Comparison of ENCODE assay signal across 13 cellular contexts in genomic region chr2:165563468-165564225, GRCh38.
DNase-seq lines count a peak whose midpoint lies in the region; ATAC-seq and TF ChIP-seq lines count a peak whose summit lies in the region.
"Had no signal": no experiment of that assay in that cellular context is flagged by ENCODE, and none has a peak within 500 bp of the region (broad histone marks: within the 10 kb centered on the region; RNA-seq: fewer than 3 reads in every experiment).

No MANE protein-coding gene starts in this region.

- POLR2A ChIA-PET in CD4-positive, alpha-beta T cell (lab: Charles Lee) = no interaction called here

- H3K9me3 ChIP-seq in SU-DHL-6 (ENCODE audit: insufficient read depth, low read length) = no peaks in the 10 kb centered on the region
- H3K9me3 ChIP-seq in neural cell (ENCODE audit: low read length) = no peaks in the 10 kb centered on the region
- no peaks in the 10 kb centered on the region for H3K9me3 ChIP-seq in CD4-positive, alpha-beta T cell (ENCODE audit: control insufficient read depth, low read length)

- H3F3A ChIP-seq in SU-DHL-6 (ENCODE audit: insufficient read depth) = no peaks in the 10 kb centered on the region
- H3F3A ChIP-seq in neural cell (ENCODE audit: insufficient read depth, low read length, poor library complexity, severe bottlenecking) = no peaks in the 10 kb centered on the region

- no peak overlapping the region for H3K4me3 Mint-ChIP-seq in CD4-positive, alpha-beta T cell
- H3K4me3 Mint-ChIP-seq: activated CD8-positive, alpha-beta memory T cell treated with anti-CD3 and anti-CD28 coated beads, Interleukin-2, amount 10 ng/mL, durations not matched to agents 7 days and 5 days; T-cell had no signal

- no peak for TF ChIP-seq RAD21 in neural cell (conservative IDR thresholded peaks at IDR 0.05)

- H3K27ac ChIP-seq in SU-DHL-6 (ENCODE audit: low read depth, low read length) (no peak overlapping the region), neural cell (ENCODE audit: low read length) (no peak overlapping the region)
- no peak overlapping the region for H3K27ac ChIP-seq in CD4-positive, alpha-beta T cell (ENCODE audit: low read depth, low read length)

- H3K27me3 ChIP-seq in SU-DHL-6 (ENCODE audit: low read length) (no peaks in the 10 kb centered on the region), neural cell (ENCODE audit: insufficient read depth, low read depth, low read length) (no peaks in the 10 kb centered on the region)
- H3K27me3 ChIP-seq in CD4-positive, alpha-beta T cell (ENCODE audit: control insufficient read depth, insufficient read depth, low read length) = no peaks in the 10 kb centered on the region

- H3K27ac Mint-ChIP-seq in CD4-positive, alpha-beta T cell = no peak overlapping the region
- H3K27ac Mint-ChIP-seq: activated CD8-positive, alpha-beta memory T cell treated with anti-CD3 and anti-CD28 coated beads, Interleukin-2, amount 10 ng/mL, durations not matched to agents 7 days and 5 days; T-cell had no signal

- CTCF ChIA-PET in CD4-positive, alpha-beta T cell (lab: Charles Lee) = no interaction called here

- H3K36me3 Mint-ChIP-seq in CD4-positive, alpha-beta T cell (ENCODE audit: low read depth) = no peaks in the 10 kb centered on the region
- H3K36me3 Mint-ChIP-seq: activated CD8-positive, alpha-beta memory T cell treated with anti-CD3 and anti-CD28 coated beads, Interleukin-2, amount 10 ng/mL, durations not matched to agents 7 days and 5 days; T-cell had no signal

- H3K9ac ChIP-seq in SU-DHL-6 (ENCODE audit: low read length) = no peak overlapping the region
- no peak overlapping the region for H3K9ac ChIP-seq in neural cell (ENCODE audit: low read length)

- H3K36me3 ChIP-seq in SU-DHL-6 (ENCODE audit: low read length) (no peaks in the 10 kb centered on the region), neural cell (ENCODE audit: insufficient read depth, low read length) (no peaks in the 10 kb centered on the region)

- no peak overlapping the region for H3K4me2 ChIP-seq in SU-DHL-6 (ENCODE audit: low read depth, low read length, poor library complexity, severe bottlenecking)
- no peak overlapping the region for H3K4me2 ChIP-seq in neural cell (ENCODE audit: low read length)

- no peaks in the 10 kb centered on the region for H3K27me3 Mint-ChIP-seq in CD4-positive, alpha-beta T cell

- H2AFZ ChIP-seq in SU-DHL-6 (ENCODE audit: low read depth, low read length, severe bottlenecking) (no peak overlapping the region), neural cell (ENCODE audit: low read depth, low read length) (no peak overlapping the region)

- H3K9me3 Mint-ChIP-seq in CD4-positive, alpha-beta T cell = no peaks in the 10 kb centered on the region
- H3K9me3 Mint-ChIP-seq: T-cell had no signal

- intact Hi-C loops in CD4-positive, alpha-beta T cell (cut with DNase I, micrococcal nuclease) = no loop called here

- no peaks in the 10 kb centered on the region for H4K20me1 ChIP-seq in SU-DHL-6 (ENCODE audit: low read depth, low read length)
- no peaks in the 10 kb centered on the region for H4K20me1 ChIP-seq in neural cell (ENCODE audit: insufficient read depth)

- H3K79me2 ChIP-seq in SU-DHL-6 (ENCODE audit: insufficient read depth, low read length) (no peaks in the 10 kb centered on the region), neural cell (replicated peaks; ENCODE audit: insufficient read depth, low read length) (peaks cover 16% of the 10 kb centered on the region)

- no peaks in the 10 kb centered on the region for H3K4me1 Mint-ChIP-seq in CD4-positive, alpha-beta T cell (ENCODE audit: low read depth)
- H3K4me1 Mint-ChIP-seq: activated CD8-positive, alpha-beta memory T cell treated with anti-CD3 and anti-CD28 coated beads, Interleukin-2, amount 10 ng/mL, durations not matched to agents 7 days and 5 days; T-cell had no signal

- ATAC-seq in HG03342 (IDR thresholded peaks at IDR 0.05; ENCODE audit: unreplicated experiment) (peak; percentile 43), GM21381 (IDR thresholded peaks at IDR 0.05; ENCODE audit: unreplicated experiment) (no peak)
- no peak for ATAC-seq in CD4-positive, alpha-beta T cell (ENCODE audit: poor library complexity)
- ATAC-seq: activated CD8-positive, alpha-beta memory T cell treated with anti-CD3 and anti-CD28 coated beads, Interleukin-2, amount 10 ng/mL, durations not matched to agents 7 days and 5 days; esophagus mucosa; T-cell had no signal

- TF ChIP-seq EP300 in neural cell (conservative IDR thresholded peaks at IDR 0.05; ENCODE audit: poor library complexity, severe bottlenecking) = no peak

- peak; percentile 22 for TF ChIP-seq CTCF in SU-DHL-6 (IDR thresholded peaks at IDR 0.05; ENCODE audit: insufficient read depth, low read length, poor library complexity, severe bottlenecking)
- TF ChIP-seq CTCF in neural cell (IDR thresholded peaks at IDR 0.05; ENCODE audit: poor library complexity, severe bottlenecking) = peak; percentile 30
- TF ChIP-seq CTCF in CD4-positive, alpha-beta T cell (IDR thresholded peaks at IDR 0.05) = no peak

- H3K4me3 ChIP-seq in SU-DHL-6 (ENCODE audit: insufficient read depth, low read length, poor library complexity, severe bottlenecking) = no peak overlapping the region
- H3K4me3 ChIP-seq in neural cell (ENCODE audit: low read length) = no peak overlapping the region

- DNase-seq in NCI-H2107 treated with DMSO at 0.1 percent for 48 hours (lab: John Stamatoyannopoulos, UW; ENCODE audit: unreplicated experiment) = peak; percentile 24
- DNase-seq in NCI-H2107 (lab: John Stamatoyannopoulos, UW) = no peak
- no peak for DNase-seq in NCI-H1930 (lab: John Stamatoyannopoulos, UW)
- DNase-seq in CD4-positive, alpha-beta T cell = no peak
- DNase-seq: activated CD8-positive, alpha-beta memory T cell treated with anti-CD3 and anti-CD28 coated beads, Interleukin-2, amount 10 ng/mL, durations not matched to agents 7 days and 5 days; islet precursor cell; NCI-H2029 treated with DMSO at 0.1 percent for 48 hours; T-cell had no signal

- no peaks in the 10 kb centered on the region for H3K9me2 ChIP-seq in SU-DHL-6 (replicated peaks; ENCODE audit: insufficient read depth, low read length)
- no peaks in the 10 kb centered on the region for H3K9me2 ChIP-seq in neural cell (ENCODE audit: insufficient read depth, low read length)

TF ChIP-seq in neural cell, 6 proteins besides CTCF, POLR2A, EP300 and RAD21:
- TF ChIP-seq POLR2AphosphoS5 (IDR thresholded peaks at IDR 0.05) (no peak), EZH2 (IDR thresholded peaks at IDR 0.05; ENCODE audit: borderline replicate concordance, insufficient read depth, low read length, poor library complexity, severe bottlenecking) (no peak), MXI1 (conservative IDR thresholded peaks at IDR 0.05; ENCODE audit: poor library complexity, severe bottlenecking) (no peak), TAF1 (IDR thresholded peaks at IDR 0.05; ENCODE audit: low read depth) (no peak), SMC3 (conservative IDR thresholded peaks at IDR 0.05; ENCODE audit: poor library complexity) (no peak)
- TF ChIP-seq, protein P1, sequence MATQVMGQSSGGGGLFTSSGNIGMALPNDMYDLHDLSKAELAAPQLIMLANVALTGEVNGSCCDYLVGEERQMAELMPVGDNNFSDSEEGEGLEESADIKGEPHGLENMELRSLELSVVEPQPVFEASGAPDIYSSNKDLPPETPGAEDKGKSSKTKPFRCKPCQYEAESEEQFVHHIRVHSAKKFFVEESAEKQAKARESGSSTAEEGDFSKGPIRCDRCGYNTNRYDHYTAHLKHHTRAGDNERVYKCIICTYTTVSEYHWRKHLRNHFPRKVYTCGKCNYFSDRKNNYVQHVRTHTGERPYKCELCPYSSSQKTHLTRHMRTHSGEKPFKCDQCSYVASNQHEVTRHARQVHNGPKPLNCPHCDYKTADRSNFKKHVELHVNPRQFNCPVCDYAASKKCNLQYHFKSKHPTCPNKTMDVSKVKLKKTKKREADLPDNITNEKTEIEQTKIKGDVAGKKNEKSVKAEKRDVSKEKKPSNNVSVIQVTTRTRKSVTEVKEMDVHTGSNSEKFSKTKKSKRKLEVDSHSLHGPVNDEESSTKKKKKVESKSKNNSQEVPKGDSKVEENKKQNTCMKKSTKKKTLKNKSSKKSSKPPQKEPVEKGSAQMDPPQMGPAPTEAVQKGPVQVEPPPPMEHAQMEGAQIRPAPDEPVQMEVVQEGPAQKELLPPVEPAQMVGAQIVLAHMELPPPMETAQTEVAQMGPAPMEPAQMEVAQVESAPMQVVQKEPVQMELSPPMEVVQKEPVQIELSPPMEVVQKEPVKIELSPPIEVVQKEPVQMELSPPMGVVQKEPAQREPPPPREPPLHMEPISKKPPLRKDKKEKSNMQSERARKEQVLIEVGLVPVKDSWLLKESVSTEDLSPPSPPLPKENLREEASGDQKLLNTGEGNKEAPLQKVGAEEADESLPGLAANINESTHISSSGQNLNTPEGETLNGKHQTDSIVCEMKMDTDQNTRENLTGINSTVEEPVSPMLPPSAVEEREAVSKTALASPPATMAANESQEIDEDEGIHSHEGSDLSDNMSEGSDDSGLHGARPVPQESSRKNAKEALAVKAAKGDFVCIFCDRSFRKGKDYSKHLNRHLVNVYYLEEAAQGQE (IDR thresholded peaks at IDR 0.05; ENCODE audit: borderline replicate concordance) = no peak
